Comparison of ENCODE assay signal across 20 cellular contexts in the genomic region with DNA sequence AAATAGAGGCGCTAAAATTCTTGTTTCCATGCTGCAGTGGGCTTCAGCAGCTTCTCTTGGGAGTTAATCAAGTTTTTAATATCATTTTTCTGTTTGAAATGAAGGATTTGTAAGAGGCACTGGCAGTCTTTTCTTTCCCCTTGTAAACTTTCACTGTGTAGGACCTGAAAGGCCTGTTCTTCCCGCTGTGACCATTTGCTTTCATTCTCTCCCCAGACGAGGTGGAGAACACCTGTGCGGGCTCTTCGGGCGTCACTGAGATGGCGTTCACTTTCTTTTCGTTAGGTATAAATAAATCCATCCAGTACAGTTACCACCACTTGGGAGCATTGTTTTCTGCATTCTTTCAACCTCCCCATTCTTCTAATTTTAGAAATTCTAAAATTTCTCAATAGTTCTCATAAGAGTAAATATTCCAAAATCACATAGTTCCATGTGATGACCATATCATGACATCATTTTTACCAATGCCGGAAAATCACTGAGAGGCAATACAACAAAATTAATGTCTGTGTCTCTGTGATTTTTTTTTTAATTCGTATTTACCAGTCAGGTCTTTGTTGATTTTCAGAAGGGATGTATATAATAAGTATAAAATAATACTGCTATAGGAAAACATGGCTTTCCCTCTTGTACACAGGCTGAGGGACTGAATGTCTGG.
DNase-seq lines count a peak whose midpoint lies in the region; ATAC-seq, FAIRE-seq and TF ChIP-seq lines count a peak whose summit lies in the region.
"Had no signal": no experiment of that assay in that cellular context is flagged by ENCODE, and none has a peak within 500 bp of the region (broad histone marks: within the 10 kb centered on the region; RNA-seq: fewer than 3 reads in every experiment).

No MANE protein-coding gene starts in this region.

- ATAC-seq in HepG2, result no peak
- ATAC-seq in right lobe of liver, result no peak
- no peak for ATAC-seq in GM21723 (IDR thresholded peaks at IDR 0.05; ENCODE audit: unreplicated experiment)
- ATAC-seq: K562 had no signal

- POLR2A ChIA-PET in HepG2 (lab: Yijun Ruan, JAX), result no interaction called here

- peak overlapping the region; percentile 88 for H3K27ac Mint-ChIP-seq in chondrocyte (ENCODE audit: unreplicated experiment)

- H3K4me1 ChIP-seq in HepG2 (ENCODE audit: insufficient read depth, low read length), result no peaks in the 10 kb centered on the region
- no peaks in the 10 kb centered on the region for H3K4me1 ChIP-seq in right lobe of liver
- peaks cover 8% of the 10 kb centered on the region for H3K4me1 ChIP-seq in osteoblast (ENCODE audit: insufficient read depth, low read length)

- no peaks in the 10 kb centered on the region for H4K20me1 ChIP-seq in HepG2 (ENCODE audit: insufficient read depth, low read length)
- H4K20me1 ChIP-seq in osteoblast (ENCODE audit: insufficient read depth, low read length), result no peaks in the 10 kb centered on the region

- H3K27ac ChIP-seq in HepG2 (ENCODE audit: extremely low read length, insufficient read depth, low read length) (no peak overlapping the region), right lobe of liver (no peak overlapping the region), osteoblast (ENCODE audit: low read depth, low read length) (no peak overlapping the region)
- H3K27ac ChIP-seq: SK-N-MC had no signal

- no peaks in the 10 kb centered on the region for H3K27me3 ChIP-seq in HepG2 (ENCODE audit: control insufficient read depth in 1 of 2, insufficient read depth in 2 of 2, low read length in 2 of 2)
- no peaks in the 10 kb centered on the region for H3K27me3 ChIP-seq in right lobe of liver
- H3K27me3 ChIP-seq in osteoblast (ENCODE audit: insufficient read depth, low read length), result no peaks in the 10 kb centered on the region

- BruUV-seq in HepG2 (replicated peaks; lab: Mats Ljungman, UMichigan), result no TSS peak

- H3K36me3 ChIP-seq in HepG2 (replicated peaks in 1 of 2; ENCODE audit: control insufficient read depth in 1 of 2, insufficient read depth in 2 of 2, low read length in 2 of 2) (no peaks in the 10 kb centered on the region), right lobe of liver (no peaks in the 10 kb centered on the region), osteoblast (ENCODE audit: insufficient read depth, low read length) (no peaks in the 10 kb centered on the region)

- FAIRE-seq in HepG2 (lab: Jason Lieb, UNC), result no peak
- FAIRE-seq: D721Med, GM18507, H1, K562 had no signal

- no peaks in the 10 kb centered on the region for H3K9me3 ChIP-seq in HepG2 (ENCODE audit: low read length)
- H3K9me3 ChIP-seq in right lobe of liver, result no peaks in the 10 kb centered on the region
- H3K9me3 ChIP-seq in osteoblast (ENCODE audit: low read depth, low read length), result no peaks in the 10 kb centered on the region

- TF ChIP-seq POLR2A in HepG2 (IDR thresholded peaks at IDR 0.05; ENCODE audit: insufficient read depth in 1 of 2, low read depth in 2 of 2, low read length in 2 of 2), result no peak
- TF ChIP-seq POLR2A in right lobe of liver (IDR thresholded peaks at IDR 0.05), result no peak

- no peak overlapping the region for H3K4me2 ChIP-seq in HepG2 (ENCODE audit: low read depth, low read length)
- H3K4me2 ChIP-seq in osteoblast (ENCODE audit: insufficient read depth, low read length), result peak overlapping the region; percentile 6

- peaks cover 16% of the 10 kb centered on the region for H3K4me1 Mint-ChIP-seq in chondrocyte (ENCODE audit: low read depth)

- H3K79me2 ChIP-seq in HepG2 (ENCODE audit: insufficient read depth, low read length) (no peaks in the 10 kb centered on the region), osteoblast (ENCODE audit: insufficient read depth, low read length) (no peaks in the 10 kb centered on the region)

- in situ Hi-C loops in HepG2 (cut with HindIII; ENCODE audit: extremely low pct_ligation_motif_present, low pct_unique_long_range_greater_than_20kb), result no loop called here

- H2AFZ ChIP-seq in HepG2 (ENCODE audit: low read length) (no peak overlapping the region), osteoblast (ENCODE audit: low read length) (peak overlapping the region; percentile 66)

- CTCF ChIA-PET in HepG2 (lab: Yijun Ruan, JAX; ENCODE audit: low intra/inter-chr PET ratio, low total read pairs), result no interaction called here

- H3K9me3 Mint-ChIP-seq in chondrocyte (ENCODE audit: low read depth), result peaks cover 3% of the 10 kb centered on the region

- H3K9ac ChIP-seq in HepG2 (ENCODE audit: insufficient read depth, low read depth, low read length), result no peak overlapping the region

- H3K4me3 ChIP-seq in HepG2 (replicated peaks in 1 of 3; ENCODE audit: insufficient read depth in 1 of 3, low read depth in 2 of 3, low read length in 3 of 3) (no peak overlapping the region), right lobe of liver (no peak overlapping the region), osteoblast (ENCODE audit: insufficient read depth, low read length) (no peak overlapping the region)
- H3K4me3 ChIP-seq: K562, SK-N-MC had no signal

- DNase-seq in HepG2 (ENCODE audit: low spot score) (no peak), right lobe of liver (no peak), chondrocyte (ENCODE audit: low spot score) (no peak), osteoblast (ENCODE audit: insufficient read length, low spot score, missing footprints) (no peak), NCI-H1930 (lab: John Stamatoyannopoulos, UW) (no peak), NCI-H748 (lab: John Stamatoyannopoulos, UW; ENCODE audit: unreplicated experiment) (no peak)
- DNase-seq in stimulated activated CD4-positive, alpha-beta T cell treated with anti-CD3 and anti-CD28 coated beads, Interleukin-1b, Interleukin-23, amount 100 ng/mL, for 48 hours, result no peak
- DNase-seq: DMS53, GDM1, NCI-H1092 treated with DMSO at 0.1 percent for 48 hours, NCI-H1436 treated with DMSO at 0.1 percent for 48 hours, NCI-H2029 treated with DMSO at 0.1 percent for 48 hours, NCI-H524, SHP77 treated with DMSO at 0.1 percent for 48 hours had no signal

- TF ChIP-seq CTCF in HepG2 (CRISPR knock-in tag; IDR thresholded peaks at IDR 0.05), result no peak
- TF ChIP-seq CTCF in right lobe of liver (IDR thresholded peaks at IDR 0.05), result no peak
- TF ChIP-seq CTCF in chondrocyte (IDR thresholded peaks at IDR 0.05), result no peak
- no peak for TF ChIP-seq CTCF in osteoblast (IDR thresholded peaks at IDR 0.05; ENCODE audit: extremely low read depth, low read depth, low read length)

- TF ChIP-seq EP300 in HepG2 (IDR thresholded peaks at IDR 0.05; ENCODE audit: low read depth in 2 of 2, low read length in 2 of 2) (no peak), HepG2 (CRISPR knock-in tag; IDR thresholded peaks at IDR 0.05; ENCODE audit: borderline replicate concordance) (no peak)

- no peak for TF ChIP-seq RAD21 in HepG2 (CRISPR knock-in tag; IDR thresholded peaks at IDR 0.05)

- peaks cover 4% of the 10 kb centered on the region for H3K36me3 Mint-ChIP-seq in chondrocyte (ENCODE audit: low read depth)

- 47% methylated on average over 10 of the region's 10 CpGs for WGBS in HepG2 (ENCODE audit: low lambda C conversion rate)
- WGBS in right lobe of liver (ENCODE audit: insufficient coverage, low coverage, low lambda C conversion rate, missing lambda C conversion rate), result 62% methylated on average over 10 of the region's 10 CpGs

- H3K27me3 Mint-ChIP-seq in chondrocyte (ENCODE audit: low read depth), result no peaks in the 10 kb centered on the region

- no peak overlapping the region for H3K4me3 Mint-ChIP-seq in chondrocyte (ENCODE audit: unreplicated experiment)

- intact Hi-C loops in HepG2 (cut with micrococcal nuclease; ENCODE audit: unreplicated experiment) (loop anchor here (10.0 kb wide), 1 partner anchor 104 kb away; no protein-coding TSS in a partner anchor), right lobe of liver (cut with DNase I) (no loop called here)

TF ChIP-seq in HepG2, 621 proteins besides CTCF, POLR2A, EP300 and RAD21:
- TF ChIP-seq ZNF460 (CRISPR knock-in tag; IDR thresholded peaks at IDR 0.05; ENCODE audit: borderline replicate concordance), result no peak
- peak; percentile 69; the same call in 1 of the 2 replicates for TF ChIP-seq ATF7 (IDR thresholded peaks at IDR 0.05)
- TF ChIP-seq ATF7 (CRISPR knock-in tag; IDR thresholded peaks at IDR 0.05), result no peak
